33 cellular contexts compared by ENCODE assay signal in genomic region chr5:174622067-174622466, GRCh38.
"Had no signal": no experiment of that assay in that cellular context is flagged by ENCODE, and none has a peak within 500 bp of the region (broad histone marks: within the 10 kb centered on the region; RNA-seq: fewer than 3 reads in every experiment).

No MANE protein-coding gene starts in this region.

- ATAC-seq: activated CD4-positive, alpha-beta T cell treated with anti-CD3 and anti-CD28 coated beads for 36 hours; activated CD8-positive, alpha-beta memory T cell treated with anti-CD3 and anti-CD28 coated beads, Interleukin-2, amount 10 ng/mL, durations not matched to agents 7 days and 5 days; activated CD8-positive, alpha-beta T cell treated with anti-CD3 and anti-CD28 coated beads, Interleukin-2, amount 10 ng/mL, durations not matched to agents 7 days and 5 days; activated naive CD8-positive, alpha-beta T cell treated with anti-CD3 and anti-CD28 coated beads, Interleukin-2, amount 50 U/mL, for 24 hours; effector memory CD8-positive, alpha-beta T cell; foreskin keratinocyte; gastrocnemius medialis; heart left ventricle had no signal

- H3K9me3 ChIP-seq: adrenal gland, ascending aorta, esophagus muscularis mucosa, gastrocnemius medialis, heart left ventricle had no signal

- H3K36me3 Mint-ChIP-seq: activated CD4-positive, alpha-beta memory T cell treated with anti-CD3 and anti-CD28 coated beads for 36 hours; activated CD8-positive, alpha-beta memory T cell treated with anti-CD3 and anti-CD28 coated beads, Interleukin-2, amount 10 ng/mL, durations not matched to agents 7 days and 5 days; activated naive CD4-positive, alpha-beta T cell treated with anti-CD3 and anti-CD28 coated beads, Interleukin-2, amount 50 U/mL, for 24 hours; activated naive CD8-positive, alpha-beta T cell treated with anti-CD3 and anti-CD28 coated beads for 36 hours; brain had no signal

- H3K4me3 ChIP-seq: adrenal gland, ascending aorta, coronary artery, dorsolateral prefrontal cortex, esophagus muscularis mucosa, gastrocnemius medialis, heart left ventricle had no signal

- H3K27me3 Mint-ChIP-seq: activated CD4-positive, alpha-beta T cell treated with anti-CD3 and anti-CD28 coated beads, Interleukin-2, amount 10 ng/mL, durations not matched to agents 24 days and 14 days; activated CD8-positive, alpha-beta memory T cell treated with anti-CD3 and anti-CD28 coated beads, Interleukin-2, amount 10 ng/mL, durations not matched to agents 7 days and 5 days; central memory CD8-positive, alpha-beta T cell; dendritic cell treated with granulocyte-macrophage colony-stimulating factor and Interleukin-4, amounts not matched to agents 40 ng/mL and 50 ng/mL, for 4 days had no signal

- DNase-seq: activated CD4-positive, alpha-beta memory T cell treated with anti-CD3 and anti-CD28 coated beads for 36 hours; activated CD4-positive, alpha-beta T cell treated with anti-CD3 and anti-CD28 coated beads for 36 hours; activated CD4-positive, alpha-beta T cell treated with anti-CD3 and anti-CD28 coated beads, Interleukin-2, amount 10 ng/mL, durations not matched to agents 24 days and 14 days; activated CD4-positive, CD25-positive, alpha-beta regulatory T cell; activated CD4-positive, CD25-positive, alpha-beta regulatory T cell treated with anti-CD3 and anti-CD28 coated beads, Interleukin-2, amount 50 U/mL, for 72 hours; activated CD8-positive, alpha-beta memory T cell treated with anti-CD3 and anti-CD28 coated beads, Interleukin-2, amount 10 ng/mL, durations not matched to agents 7 days and 5 days; activated CD8-positive, alpha-beta memory T cell treated with anti-CD3 and anti-CD28 coated beads, Interleukin-2, amount 50 U/mL, for 4 hours; activated CD8-positive, alpha-beta T cell treated with anti-CD3 and anti-CD28 coated beads, Interleukin-2, amount 10 ng/mL, durations not matched to agents 7 days and 5 days; activated effector memory CD4-positive, alpha-beta T cell treated with anti-CD3 and anti-CD28 coated beads, Interleukin-2, amount 50 U/mL, for 16 hours; activated naive CD4-positive, alpha-beta T cell treated with anti-CD3 and anti-CD28 coated beads for 36 hours; activated naive CD8-positive, alpha-beta T cell treated with anti-CD3 and anti-CD28 coated beads for 36 hours; activated naive CD8-positive, alpha-beta T cell treated with anti-CD3 and anti-CD28 coated beads, Interleukin-2, amount 50 U/mL, for 24 hours; activated T-cell treated with anti-CD3 and anti-CD28 coated beads, Interleukin-2, amount 50 U/mL, for 1 hour; activated T-cell treated with anti-CD3 and anti-CD28 coated beads, Interleukin-2, amount 50 U/mL, for 48 hours; adrenal gland; amygdala; dorsolateral prefrontal cortex; effector memory CD8-positive, alpha-beta T cell; erythroblast; foreskin keratinocyte; gastrocnemius medialis; glutamatergic neuron; heart left ventricle; T-helper 2 cell had no signal

- H3K27ac ChIP-seq: adrenal gland, ascending aorta, coronary artery, dorsolateral prefrontal cortex, esophagus muscularis mucosa, foreskin keratinocyte, gastrocnemius medialis, heart left ventricle had no signal

- H3K4me1 Mint-ChIP-seq: activated CD4-positive, alpha-beta T cell treated with anti-CD3 and anti-CD28 coated beads for 36 hours; activated CD4-positive, alpha-beta T cell treated with anti-CD3 and anti-CD28 coated beads, Interleukin-2, amount 10 ng/mL, durations not matched to agents 24 days and 14 days; activated CD8-positive, alpha-beta memory T cell treated with anti-CD3 and anti-CD28 coated beads, Interleukin-2, amount 10 ng/mL, durations not matched to agents 7 days and 5 days; activated naive CD4-positive, alpha-beta T cell treated with anti-CD3 and anti-CD28 coated beads, Interleukin-2, amount 50 U/mL, for 24 hours; activated naive CD8-positive, alpha-beta T cell treated with anti-CD3 and anti-CD28 coated beads for 36 hours; activated naive CD8-positive, alpha-beta T cell treated with anti-CD3 and anti-CD28 coated beads, Interleukin-2, amount 50 U/mL, for 24 hours; central memory CD8-positive, alpha-beta T cell had no signal

- H3K27me3 ChIP-seq: ascending aorta, foreskin keratinocyte had no signal

- H3K4me1 ChIP-seq: adrenal gland, ascending aorta, esophagus muscularis mucosa, foreskin keratinocyte, gastrocnemius medialis, heart left ventricle had no signal

- H3K9me3 Mint-ChIP-seq: activated CD4-positive, alpha-beta memory T cell treated with anti-CD3 and anti-CD28 coated beads for 36 hours; activated CD4-positive, alpha-beta T cell treated with anti-CD3 and anti-CD28 coated beads, Interleukin-2, amount 10 ng/mL, durations not matched to agents 24 days and 14 days; activated naive CD4-positive, alpha-beta T cell treated with anti-CD3 and anti-CD28 coated beads for 36 hours; activated naive CD4-positive, alpha-beta T cell treated with anti-CD3 and anti-CD28 coated beads, Interleukin-2, amount 50 U/mL, for 24 hours; activated naive CD8-positive, alpha-beta T cell treated with anti-CD3 and anti-CD28 coated beads for 36 hours; activated naive CD8-positive, alpha-beta T cell treated with anti-CD3 and anti-CD28 coated beads, Interleukin-2, amount 50 U/mL, for 24 hours; activated T-helper 1 cell treated with anti-CD3 and anti-CD28 coated beads, Interleukin-12 subunit alpha, Interleukin-12 subunit beta, Interleukin-2, Interleukin-4 antibody, amounts not matched to agents 30 ng/mL and 10 ng/mL and 1 ng/mL, durations not matched to agents 14 hours and 24 hours and 36 hours; activated T-helper 2 cell treated with anti-CD3 and anti-CD28 coated beads, Interferon-gamma antibody, Interleukin-2, Interleukin-4, amounts not matched to agents 10 μg/mL and 5 μg/mL and 100 μg/mL, durations not matched to agents 14 hours and 24 hours and 36 hours; central memory CD8-positive, alpha-beta T cell; dendritic cell treated with granulocyte-macrophage colony-stimulating factor and Interleukin-4, amounts not matched to agents 40 ng/mL and 50 ng/mL, for 4 days had no signal

- H3K27ac Mint-ChIP-seq: activated CD4-positive, alpha-beta memory T cell treated with anti-CD3 and anti-CD28 coated beads for 36 hours; activated CD4-positive, alpha-beta T cell treated with anti-CD3 and anti-CD28 coated beads for 36 hours; activated CD4-positive, alpha-beta T cell treated with anti-CD3 and anti-CD28 coated beads, Interleukin-2, amount 10 ng/mL, durations not matched to agents 24 days and 14 days; activated CD8-positive, alpha-beta memory T cell treated with anti-CD3 and anti-CD28 coated beads, Interleukin-2, amount 10 ng/mL, durations not matched to agents 7 days and 5 days; activated CD8-positive, alpha-beta T cell treated with anti-CD3 and anti-CD28 coated beads, Interleukin-2, amount 10 ng/mL, durations not matched to agents 7 days and 5 days; activated naive CD4-positive, alpha-beta T cell treated with anti-CD3 and anti-CD28 coated beads for 36 hours; activated naive CD4-positive, alpha-beta T cell treated with anti-CD3 and anti-CD28 coated beads, Interleukin-2, amount 50 U/mL, for 24 hours; activated naive CD8-positive, alpha-beta T cell treated with anti-CD3 and anti-CD28 coated beads for 36 hours; activated naive CD8-positive, alpha-beta T cell treated with anti-CD3 and anti-CD28 coated beads, Interleukin-2, amount 50 U/mL, for 24 hours; activated T-helper 1 cell treated with anti-CD3 and anti-CD28 coated beads, Interleukin-12 subunit alpha, Interleukin-12 subunit beta, Interleukin-2, Interleukin-4 antibody, amounts not matched to agents 30 ng/mL and 10 ng/mL and 1 ng/mL, durations not matched to agents 14 hours and 24 hours and 36 hours; activated T-helper 2 cell treated with anti-CD3 and anti-CD28 coated beads, Interferon-gamma antibody, Interleukin-2, Interleukin-4, amounts not matched to agents 10 μg/mL and 5 μg/mL and 100 μg/mL, durations not matched to agents 14 hours and 24 hours and 36 hours; dendritic cell treated with granulocyte-macrophage colony-stimulating factor and Interleukin-4, amounts not matched to agents 40 ng/mL and 50 ng/mL, for 4 days; effector memory CD8-positive, alpha-beta T cell had no signal

- H3K4me3 Mint-ChIP-seq: activated CD4-positive, alpha-beta memory T cell treated with anti-CD3 and anti-CD28 coated beads for 36 hours; activated CD4-positive, alpha-beta T cell treated with anti-CD3 and anti-CD28 coated beads for 36 hours; activated CD4-positive, alpha-beta T cell treated with anti-CD3 and anti-CD28 coated beads, Interleukin-2, amount 10 ng/mL, durations not matched to agents 24 days and 14 days; activated CD8-positive, alpha-beta memory T cell treated with anti-CD3 and anti-CD28 coated beads, Interleukin-2, amount 10 ng/mL, durations not matched to agents 7 days and 5 days; activated CD8-positive, alpha-beta T cell treated with anti-CD3 and anti-CD28 coated beads, Interleukin-2, amount 10 ng/mL, durations not matched to agents 7 days and 5 days; activated naive CD4-positive, alpha-beta T cell treated with anti-CD3 and anti-CD28 coated beads for 36 hours; activated naive CD4-positive, alpha-beta T cell treated with anti-CD3 and anti-CD28 coated beads, Interleukin-2, amount 50 U/mL, for 24 hours; activated naive CD8-positive, alpha-beta T cell treated with anti-CD3 and anti-CD28 coated beads for 36 hours; activated naive CD8-positive, alpha-beta T cell treated with anti-CD3 and anti-CD28 coated beads, Interleukin-2, amount 50 U/mL, for 24 hours; activated T-helper 1 cell treated with anti-CD3 and anti-CD28 coated beads, Interleukin-12 subunit alpha, Interleukin-12 subunit beta, Interleukin-2, Interleukin-4 antibody, amounts not matched to agents 30 ng/mL and 10 ng/mL and 1 ng/mL, durations not matched to agents 14 hours and 24 hours and 36 hours; brain; central memory CD8-positive, alpha-beta T cell; dendritic cell treated with granulocyte-macrophage colony-stimulating factor and Interleukin-4, amounts not matched to agents 40 ng/mL and 50 ng/mL, for 4 days; effector memory CD8-positive, alpha-beta T cell had no signal

- H3K36me3 ChIP-seq: adrenal gland, ascending aorta, esophagus muscularis mucosa, gastrocnemius medialis, heart left ventricle had no signal
